15 cellular contexts compared by ENCODE assay signal in the genomic region with DNA sequence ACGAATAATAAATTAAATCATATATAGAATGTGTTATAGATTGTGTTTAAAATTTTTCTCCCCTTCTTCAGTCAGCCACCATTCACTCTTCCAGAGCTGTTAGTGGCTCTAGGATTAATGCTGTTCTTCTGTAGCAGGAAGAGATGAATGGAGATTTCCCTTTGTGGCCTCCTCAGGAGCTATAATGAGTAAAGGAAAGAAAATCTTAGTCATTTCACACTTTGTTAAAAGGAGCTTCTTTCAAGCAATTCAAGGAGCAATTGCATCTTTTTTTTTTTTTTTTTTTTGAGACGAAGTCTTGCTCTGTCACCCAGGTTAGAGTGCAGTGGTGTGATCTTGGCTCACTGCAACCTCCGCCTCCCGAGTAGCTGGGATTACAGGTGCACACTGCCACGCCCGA.
"Had no signal": no experiment of that assay in that cellular context is flagged by ENCODE, and none has a peak within 500 bp of the region (broad histone marks: within the 10 kb centered on the region; RNA-seq: fewer than 3 reads in every experiment).

No MANE protein-coding gene starts in this region.

- H3K36me3 ChIP-seq: breast epithelium, neural progenitor cell had no signal

- DNase-seq: activated naive CD4-positive, alpha-beta T cell; adrenal gland; effector CD4-positive, alpha-beta T cell; gastrocnemius medialis; heart left ventricle; left lung; SK-N-SH; upper lobe of right lung had no signal

- H3K27me3 ChIP-seq: adrenal gland, breast epithelium, gastrocnemius medialis, heart left ventricle, left lung, neural progenitor cell, upper lobe of right lung had no signal

- FAIRE-seq: astrocyte, TTC549 had no signal

- H3K27ac Mint-ChIP-seq: neural progenitor cell, progenitor cell of endocrine pancreas, WTC11 had no signal

- H3K4me3 ChIP-seq: adrenal gland, breast epithelium, gastrocnemius medialis, heart left ventricle, left lung, neural progenitor cell, upper lobe of right lung had no signal

- H3K4me1 Mint-ChIP-seq: neural progenitor cell, WTC11 had no signal

- ATAC-seq: gastrocnemius medialis, heart left ventricle, left lung, upper lobe of right lung, WTC11 had no signal

- H3K4me3 Mint-ChIP-seq: neural progenitor cell; T-helper 2 cell treated with Interferon-gamma antibody and Interleukin-4, amounts not matched to agents 5 μg/mL and 100 μg/mL, for 36 hours; WTC11 had no signal

- H3K9me3 Mint-ChIP-seq: neural progenitor cell; T-helper 2 cell treated with Interferon-gamma antibody and Interleukin-4, amounts not matched to agents 5 μg/mL and 100 μg/mL, for 36 hours; WTC11 had no signal

- H3K27me3 Mint-ChIP-seq: progenitor cell of endocrine pancreas had no signal
